ENCODE assay signal across 20 cellular contexts in genomic region chr18:23816740-23817139, GRCh38.
"Had no signal": no experiment of that assay in that cellular context is flagged by ENCODE, and none has a peak within 500 bp of the region (broad histone marks: within the 10 kb centered on the region; RNA-seq: fewer than 3 reads in every experiment).

No MANE protein-coding gene starts in this region.

- H3K9ac ChIP-seq: parathyroid adenoma had no signal

- DNase-seq: activated CD4-positive, alpha-beta T cell treated with anti-CD3 and anti-CD28 coated beads, Interleukin-2, amount 10 ng/mL, durations not matched to agents 24 days and 14 days; activated CD4-positive, CD25-positive, alpha-beta regulatory T cell; activated CD8-positive, alpha-beta T cell treated with anti-CD3 and anti-CD28 coated beads, Interleukin-2, amount 10 ng/mL, durations not matched to agents 7 days and 5 days; activated effector memory CD4-positive, alpha-beta T cell treated with Interleukin-2 at 50 U/mL for 16 hours; activated naive CD4-positive, alpha-beta T cell treated with anti-CD3 and anti-CD28 coated beads, Interleukin-2, amount 50 U/mL, for 16 hours; activated T-cell treated with anti-CD3 and anti-CD28 coated beads, Interleukin-2, amount 50 U/mL, for 4 hours; colonic mucosa; foreskin melanocyte; hypothalamus; islet precursor cell; mammary epithelial cell; natural killer cell; right lobe of liver; stimulated activated CD4-positive, alpha-beta T cell treated with anti-CD3 and anti-CD28 coated beads, Interleukin-4, amount 100 ng/mL, for 1 hour; testis had no signal

- H3K9me3 ChIP-seq: ascending aorta, colonic mucosa, right lobe of liver, testis, upper lobe of left lung had no signal

- H3K27ac Mint-ChIP-seq: activated CD4-positive, alpha-beta T cell treated with anti-CD3 and anti-CD28 coated beads, Interleukin-2, amount 10 ng/mL, durations not matched to agents 24 days and 14 days; activated CD8-positive, alpha-beta T cell treated with anti-CD3 and anti-CD28 coated beads, Interleukin-2, amount 10 ng/mL, durations not matched to agents 7 days and 5 days; natural killer cell had no signal

- H3K4me2 ChIP-seq: smooth muscle cell had no signal

- H3K4me3 Mint-ChIP-seq: activated CD4-positive, alpha-beta T cell treated with anti-CD3 and anti-CD28 coated beads, Interleukin-2, amount 10 ng/mL, durations not matched to agents 24 days and 14 days; activated CD8-positive, alpha-beta T cell treated with anti-CD3 and anti-CD28 coated beads, Interleukin-2, amount 10 ng/mL, durations not matched to agents 7 days and 5 days; activated T-cell treated with anti-CD3 and anti-CD28 coated beads, Interleukin-2, amount 50 U/mL, for 4 hours; central memory CD8-positive, alpha-beta T cell; natural killer cell had no signal

- H2AFZ ChIP-seq: parathyroid adenoma had no signal

- H3K4me1 ChIP-seq: ascending aorta, colonic mucosa, parathyroid adenoma, right lobe of liver had no signal

- H3K9me3 Mint-ChIP-seq: activated CD4-positive, alpha-beta T cell treated with anti-CD3 and anti-CD28 coated beads, Interleukin-2, amount 10 ng/mL, durations not matched to agents 24 days and 14 days; activated T-cell treated with anti-CD3 and anti-CD28 coated beads, Interleukin-2, amount 50 U/mL, for 4 hours; central memory CD8-positive, alpha-beta T cell; natural killer cell had no signal

- H3K36me3 ChIP-seq: ascending aorta, colonic mucosa, right lobe of liver, upper lobe of left lung had no signal

- ATAC-seq: activated CD8-positive, alpha-beta T cell treated with anti-CD3 and anti-CD28 coated beads, Interleukin-2, amount 10 ng/mL, durations not matched to agents 7 days and 5 days; activated T-cell treated with anti-CD3 and anti-CD28 coated beads, Interleukin-2, amount 50 U/mL, for 4 hours; right lobe of liver had no signal

- H3K27ac ChIP-seq: ascending aorta, colonic mucosa, parathyroid adenoma, right lobe of liver, testis had no signal

- H3K4me3 ChIP-seq: ascending aorta, colonic mucosa, right lobe of liver, smooth muscle cell, testis, upper lobe of left lung had no signal

- H3K27me3 ChIP-seq: ascending aorta, colonic mucosa, right lobe of liver, testis, upper lobe of left lung had no signal

- H3K79me2 ChIP-seq: parathyroid adenoma had no signal

- H3K36me3 Mint-ChIP-seq: natural killer cell had no signal
